Comparison of ENCODE assay signal across 1 cellular context in genomic region chr16:57680842-57681241, GRCh38.
TF ChIP-seq lines count a peak whose summit lies in the region.

No MANE protein-coding gene starts in this region.

TF ChIP-seq in HepG2, 621 proteins besides CTCF, POLR2A, EP300 and RAD21:
- peak; percentile 48 for TF ChIP-seq CEBPG (CRISPR knock-in tag; IDR thresholded peaks at IDR 0.05)
- no peak for TF ChIP-seq ZNF512B (CRISPR knock-in tag; IDR thresholded peaks at IDR 0.05; ENCODE audit: borderline replicate concordance)
- TF ChIP-seq CEBPB (IDR thresholded peaks at IDR 0.05; ENCODE audit: borderline replicate concordance, low read depth, low read length): peak; percentile 84
- TF ChIP-seq TFAP4 (IDR thresholded peaks at IDR 0.05; ENCODE audit: borderline replicate concordance, low read depth): no peak
